In the genomic region with DNA sequence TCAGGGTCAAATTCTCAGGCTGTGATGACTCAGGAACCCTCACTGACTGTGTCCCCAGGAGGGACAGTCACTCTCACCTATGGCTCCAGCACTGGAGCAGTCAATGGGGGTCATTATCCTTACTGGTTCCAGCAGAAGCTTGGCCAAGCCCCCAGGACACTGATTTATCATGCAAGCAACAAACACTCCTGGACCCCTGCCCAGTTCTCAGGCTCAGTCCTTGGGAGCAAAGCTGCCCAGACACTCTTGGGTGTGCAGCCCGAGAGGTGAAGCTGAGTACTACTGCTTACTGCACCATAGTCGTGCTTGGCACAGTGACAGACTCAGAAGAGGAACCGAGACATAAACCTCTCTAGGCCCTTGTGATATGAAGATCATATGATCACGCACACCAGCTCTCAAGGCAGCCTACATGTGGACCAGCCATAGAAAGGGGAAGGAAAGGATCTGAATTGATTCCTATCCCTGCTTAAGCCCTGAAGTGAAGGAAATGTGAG, we compare ENCODE assay signal across 9 cellular contexts. TPM values are rescaled to one million over a fixed set of nuclear protein-coding genes. Genes with fewer than 3 reads are reported as not detected.
DNase-seq lines count a peak whose midpoint lies in the region; ATAC-seq and TF ChIP-seq lines count a peak whose summit lies in the region.
"Had no signal": no experiment of that assay in that cellular context is flagged by ENCODE, and none has a peak within 500 bp of the region (broad histone marks: within the 10 kb centered on the region; RNA-seq: fewer than 3 reads in every experiment).

No MANE protein-coding gene starts in this region.

- no peak overlapping the region for H3K4me3 ChIP-seq in trophoblast cell (ENCODE audit: low read depth, low read length)

- H3K79me2 ChIP-seq in trophoblast cell (ENCODE audit: control insufficient read depth, insufficient read depth, low read length, poor library complexity) = no peaks in the 10 kb centered on the region

- WGBS in trophoblast cell (ENCODE audit: extremely low coverage, insufficient coverage, insufficient read length) = no CpG with 5 or more reads among the region's 4 CpGs

- no peak overlapping the region for H2BK120ac ChIP-seq in trophoblast cell (ENCODE audit: insufficient read depth, low read length, poor library complexity)

- H2AK5ac ChIP-seq in trophoblast cell (ENCODE audit: low read length) = no peak overlapping the region

- no peak overlapping the region for H3K18ac ChIP-seq in trophoblast cell (ENCODE audit: low read length)

- ATAC-seq in GM18861 (IDR thresholded peaks at IDR 0.05; ENCODE audit: unreplicated experiment) = peak; percentile 95
- ATAC-seq in HG02678 (IDR thresholded peaks at IDR 0.05; ENCODE audit: unreplicated experiment) = peak; percentile 90

- peak overlapping the region; percentile 35 for H3K9ac ChIP-seq in trophoblast cell (ENCODE audit: low read length)

- H3K27ac Mint-ChIP-seq in Calu3 (ENCODE audit: unreplicated experiment) = no peak overlapping the region
- H3K27ac Mint-ChIP-seq: stimulated activated naive CD8-positive, alpha-beta T cell treated with anti-CD3 and anti-CD28 coated beads, Interleukin-15, Interleukin-2, amounts not matched to agents 100 ng/mL and 50 ng/mL, for 24 hours had no signal

- DNase-seq in NCI-H2029 treated with DMSO at 0.1 percent for 48 hours (lab: John Stamatoyannopoulos, UW) = peak; percentile 64
- peak in 1 of 2 donors; percentile 14 for DNase-seq in trophoblast cell
- DNase-seq in Calu3 = no peak
- DNase-seq in glomerular visceral epithelial cell (ENCODE audit: extremely low spot score) = no peak
- DNase-seq in AG08396 (ENCODE audit: low spot score) = no peak

- H2AFZ ChIP-seq in trophoblast cell (ENCODE audit: insufficient read depth, low read length, poor library complexity) = no peak overlapping the region

- no peak overlapping the region for H2BK12ac ChIP-seq in trophoblast cell (ENCODE audit: low read length)

- H3K14ac ChIP-seq in trophoblast cell (ENCODE audit: low read length) = no peak overlapping the region

- H3K9me3 ChIP-seq in trophoblast cell (ENCODE audit: insufficient read depth, low read depth, low read length) = peaks cover 10% of the 10 kb centered on the region

- no peaks in the 10 kb centered on the region for H3K36me3 ChIP-seq in trophoblast cell (ENCODE audit: control insufficient read depth in 1 of 2, insufficient read depth in 2 of 2, low read length in 2 of 2)

- CTCF ChIA-PET in Calu3 (lab: Charles Lee) = no interaction called here

- H3K4me3 Mint-ChIP-seq in Calu3 (ENCODE audit: low read depth, unreplicated experiment) = no peak overlapping the region
- H3K4me3 Mint-ChIP-seq: neural crest cell; stimulated activated naive CD8-positive, alpha-beta T cell treated with anti-CD3 and anti-CD28 coated beads, Interleukin-15, Interleukin-2, amounts not matched to agents 100 ng/mL and 50 ng/mL, for 24 hours had no signal

- no peaks in the 10 kb centered on the region for H3K79me1 ChIP-seq in trophoblast cell (ENCODE audit: low read length)

- no peak overlapping the region for H3K23ac ChIP-seq in trophoblast cell (ENCODE audit: low read length)

- no peak overlapping the region for H4K12ac ChIP-seq in trophoblast cell (ENCODE audit: low read depth, low read length)

- BruUV-seq in Calu3 (replicated peaks; lab: Mats Ljungman, UMichigan) = no TSS peak

- no peaks in the 10 kb centered on the region for H3K36me3 Mint-ChIP-seq in Calu3 (ENCODE audit: insufficient read depth, unreplicated experiment)

- H3K27me3 Mint-ChIP-seq in Calu3 (ENCODE audit: unreplicated experiment) = peaks cover 100% of the 10 kb centered on the region

- intact Hi-C loops in Calu3 (cut with micrococcal nuclease; ENCODE audit: unreplicated experiment) = no loop called here

- no peaks in the 10 kb centered on the region for H3K4me1 ChIP-seq in trophoblast cell (ENCODE audit: control insufficient read depth in 1 of 2, insufficient read depth in 2 of 2, low read length in 2 of 2)

- no peaks in the 10 kb centered on the region for H3K4me1 Mint-ChIP-seq in Calu3 (ENCODE audit: low read depth, unreplicated experiment)

- peaks cover 9% of the 10 kb centered on the region for H3K9me3 Mint-ChIP-seq in Calu3 (ENCODE audit: low read depth, unreplicated experiment)

- no peak overlapping the region for H3K4ac ChIP-seq in trophoblast cell (ENCODE audit: low read depth, low read length)

- H2BK5ac ChIP-seq in trophoblast cell (ENCODE audit: low read depth, low read length, poor library complexity) = no peak overlapping the region

- no peak overlapping the region for H3K27ac ChIP-seq in trophoblast cell (ENCODE audit: low read depth, low read length)

- no peak overlapping the region for H3K4me2 ChIP-seq in trophoblast cell (ENCODE audit: low read length)

- H4K91ac ChIP-seq in trophoblast cell (ENCODE audit: low read depth, low read length) = no peak overlapping the region

- no peak for TF ChIP-seq CTCF in Calu3 (IDR thresholded peaks at IDR 0.05; ENCODE audit: unreplicated experiment)

- H4K8ac ChIP-seq in trophoblast cell (ENCODE audit: low read depth, low read length) = peak overlapping the region; percentile 19

- peaks cover 3% of the 10 kb centered on the region for H3K27me3 ChIP-seq in trophoblast cell (ENCODE audit: insufficient read depth, low read length)

RNA-seq across cellular contexts. Expression of gene ZNF280B, which starts 58.2 kb away (rescaled TPM):
- polyA plus RNA-seq in trophoblast cell (2013) = 0.58 and 0.60 TPM in 2 replicates
- 4.0 and 4.6 TPM in 2 replicates for total RNA-seq in Calu3 (2022)
